ENCODE assay signal across 1 cellular context in the genomic region with DNA sequence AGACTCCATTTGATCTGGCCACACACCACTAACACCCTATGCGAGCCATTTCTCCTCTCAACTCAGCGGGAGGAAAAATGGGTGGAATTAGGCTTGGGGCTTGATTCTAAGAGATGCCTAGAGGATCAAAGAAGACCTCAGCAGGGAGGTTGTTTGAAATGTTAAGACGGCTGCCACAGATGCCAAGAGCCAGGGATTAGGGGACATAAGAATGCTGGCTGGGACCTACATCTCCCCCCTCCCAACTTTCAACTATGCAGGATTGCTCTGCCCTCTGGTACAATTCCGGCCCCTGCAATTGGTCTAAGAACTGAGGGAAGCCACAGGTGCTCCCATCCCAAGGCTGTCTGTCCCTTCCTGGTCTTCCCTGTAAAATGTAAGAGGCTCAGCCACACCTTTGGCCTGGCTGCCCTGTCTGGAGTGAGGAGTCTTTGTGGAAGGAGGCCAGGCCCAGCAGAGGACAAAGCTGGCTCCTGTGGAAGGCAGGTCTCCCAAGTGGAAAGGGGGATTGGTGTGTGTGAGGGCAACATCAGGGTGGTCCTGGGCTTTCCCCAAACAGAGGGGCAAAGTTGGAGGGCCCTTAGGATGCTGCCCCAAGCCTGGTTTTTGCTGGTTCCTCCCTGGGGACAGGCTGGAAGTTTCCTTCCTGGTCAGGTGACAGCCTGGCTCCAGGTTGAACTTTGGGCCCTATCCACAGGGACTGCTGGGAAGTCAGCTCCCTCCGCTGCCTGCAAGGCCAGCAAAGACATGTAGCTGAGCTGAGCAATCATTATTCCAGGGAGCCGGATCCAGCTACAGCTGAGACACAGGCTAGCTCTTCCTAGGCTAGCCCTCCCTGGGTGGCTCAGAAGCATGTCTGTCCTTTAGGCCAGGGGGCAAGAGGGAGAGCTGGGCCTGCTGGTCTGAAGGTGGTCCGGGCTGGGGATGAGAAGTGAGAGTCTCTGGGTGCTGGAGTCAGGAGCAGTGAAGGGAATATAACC.
TF ChIP-seq lines count a peak whose summit lies in the region.

No MANE protein-coding gene starts in this region.

TF ChIP-seq in HepG2, 621 proteins besides CTCF, POLR2A, EP300 and RAD21 (continued from another document and continues in another):
- TF ChIP-seq, protein P1, sequence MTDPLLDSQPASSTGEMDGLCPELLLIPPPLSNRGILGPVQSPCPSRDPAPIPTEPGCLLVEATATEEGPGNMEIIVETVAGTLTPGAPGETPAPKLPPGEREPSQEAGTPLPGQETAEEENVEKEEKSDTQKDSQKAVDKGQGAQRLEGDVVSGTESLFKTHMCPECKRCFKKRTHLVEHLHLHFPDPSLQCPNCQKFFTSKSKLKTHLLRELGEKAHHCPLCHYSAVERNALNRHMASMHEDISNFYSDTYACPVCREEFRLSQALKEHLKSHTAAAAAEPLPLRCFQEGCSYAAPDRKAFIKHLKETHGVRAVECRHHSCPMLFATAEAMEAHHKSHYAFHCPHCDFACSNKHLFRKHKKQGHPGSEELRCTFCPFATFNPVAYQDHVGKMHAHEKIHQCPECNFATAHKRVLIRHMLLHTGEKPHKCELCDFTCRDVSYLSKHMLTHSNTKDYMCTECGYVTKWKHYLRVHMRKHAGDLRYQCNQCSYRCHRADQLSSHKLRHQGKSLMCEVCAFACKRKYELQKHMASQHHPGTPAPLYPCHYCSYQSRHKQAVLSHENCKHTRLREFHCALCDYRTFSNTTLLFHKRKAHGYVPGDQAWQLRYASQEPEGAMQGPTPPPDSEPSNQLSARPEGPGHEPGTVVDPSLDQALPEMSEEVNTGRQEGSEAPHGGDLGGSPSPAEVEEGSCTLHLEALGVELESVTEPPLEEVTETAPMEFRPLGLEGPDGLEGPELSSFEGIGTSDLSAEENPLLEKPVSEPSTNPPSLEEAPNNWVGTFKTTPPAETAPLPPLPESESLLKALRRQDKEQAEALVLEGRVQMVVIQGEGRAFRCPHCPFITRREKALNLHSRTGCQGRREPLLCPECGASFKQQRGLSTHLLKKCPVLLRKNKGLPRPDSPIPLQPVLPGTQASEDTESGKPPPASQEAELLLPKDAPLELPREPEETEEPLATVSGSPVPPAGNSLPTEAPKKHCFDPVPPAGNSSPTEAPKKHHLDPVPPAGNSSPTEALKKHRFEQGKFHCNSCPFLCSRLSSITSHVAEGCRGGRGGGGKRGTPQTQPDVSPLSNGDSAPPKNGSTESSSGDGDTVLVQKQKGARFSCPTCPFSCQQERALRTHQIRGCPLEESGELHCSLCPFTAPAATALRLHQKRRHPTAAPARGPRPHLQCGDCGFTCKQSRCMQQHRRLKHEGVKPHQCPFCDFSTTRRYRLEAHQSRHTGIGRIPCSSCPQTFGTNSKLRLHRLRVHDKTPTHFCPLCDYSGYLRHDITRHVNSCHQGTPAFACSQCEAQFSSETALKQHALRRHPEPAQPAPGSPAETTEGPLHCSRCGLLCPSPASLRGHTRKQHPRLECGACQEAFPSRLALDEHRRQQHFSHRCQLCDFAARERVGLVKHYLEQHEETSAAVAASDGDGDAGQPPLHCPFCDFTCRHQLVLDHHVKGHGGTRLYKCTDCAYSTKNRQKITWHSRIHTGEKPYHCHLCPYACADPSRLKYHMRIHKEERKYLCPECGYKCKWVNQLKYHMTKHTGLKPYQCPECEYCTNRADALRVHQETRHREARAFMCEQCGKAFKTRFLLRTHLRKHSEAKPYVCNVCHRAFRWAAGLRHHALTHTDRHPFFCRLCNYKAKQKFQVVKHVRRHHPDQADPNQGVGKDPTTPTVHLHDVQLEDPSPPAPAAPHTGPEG (CRISPR knock-in tag; IDR thresholded peaks at IDR 0.05): no peak
- TF ChIP-seq, protein P2, sequence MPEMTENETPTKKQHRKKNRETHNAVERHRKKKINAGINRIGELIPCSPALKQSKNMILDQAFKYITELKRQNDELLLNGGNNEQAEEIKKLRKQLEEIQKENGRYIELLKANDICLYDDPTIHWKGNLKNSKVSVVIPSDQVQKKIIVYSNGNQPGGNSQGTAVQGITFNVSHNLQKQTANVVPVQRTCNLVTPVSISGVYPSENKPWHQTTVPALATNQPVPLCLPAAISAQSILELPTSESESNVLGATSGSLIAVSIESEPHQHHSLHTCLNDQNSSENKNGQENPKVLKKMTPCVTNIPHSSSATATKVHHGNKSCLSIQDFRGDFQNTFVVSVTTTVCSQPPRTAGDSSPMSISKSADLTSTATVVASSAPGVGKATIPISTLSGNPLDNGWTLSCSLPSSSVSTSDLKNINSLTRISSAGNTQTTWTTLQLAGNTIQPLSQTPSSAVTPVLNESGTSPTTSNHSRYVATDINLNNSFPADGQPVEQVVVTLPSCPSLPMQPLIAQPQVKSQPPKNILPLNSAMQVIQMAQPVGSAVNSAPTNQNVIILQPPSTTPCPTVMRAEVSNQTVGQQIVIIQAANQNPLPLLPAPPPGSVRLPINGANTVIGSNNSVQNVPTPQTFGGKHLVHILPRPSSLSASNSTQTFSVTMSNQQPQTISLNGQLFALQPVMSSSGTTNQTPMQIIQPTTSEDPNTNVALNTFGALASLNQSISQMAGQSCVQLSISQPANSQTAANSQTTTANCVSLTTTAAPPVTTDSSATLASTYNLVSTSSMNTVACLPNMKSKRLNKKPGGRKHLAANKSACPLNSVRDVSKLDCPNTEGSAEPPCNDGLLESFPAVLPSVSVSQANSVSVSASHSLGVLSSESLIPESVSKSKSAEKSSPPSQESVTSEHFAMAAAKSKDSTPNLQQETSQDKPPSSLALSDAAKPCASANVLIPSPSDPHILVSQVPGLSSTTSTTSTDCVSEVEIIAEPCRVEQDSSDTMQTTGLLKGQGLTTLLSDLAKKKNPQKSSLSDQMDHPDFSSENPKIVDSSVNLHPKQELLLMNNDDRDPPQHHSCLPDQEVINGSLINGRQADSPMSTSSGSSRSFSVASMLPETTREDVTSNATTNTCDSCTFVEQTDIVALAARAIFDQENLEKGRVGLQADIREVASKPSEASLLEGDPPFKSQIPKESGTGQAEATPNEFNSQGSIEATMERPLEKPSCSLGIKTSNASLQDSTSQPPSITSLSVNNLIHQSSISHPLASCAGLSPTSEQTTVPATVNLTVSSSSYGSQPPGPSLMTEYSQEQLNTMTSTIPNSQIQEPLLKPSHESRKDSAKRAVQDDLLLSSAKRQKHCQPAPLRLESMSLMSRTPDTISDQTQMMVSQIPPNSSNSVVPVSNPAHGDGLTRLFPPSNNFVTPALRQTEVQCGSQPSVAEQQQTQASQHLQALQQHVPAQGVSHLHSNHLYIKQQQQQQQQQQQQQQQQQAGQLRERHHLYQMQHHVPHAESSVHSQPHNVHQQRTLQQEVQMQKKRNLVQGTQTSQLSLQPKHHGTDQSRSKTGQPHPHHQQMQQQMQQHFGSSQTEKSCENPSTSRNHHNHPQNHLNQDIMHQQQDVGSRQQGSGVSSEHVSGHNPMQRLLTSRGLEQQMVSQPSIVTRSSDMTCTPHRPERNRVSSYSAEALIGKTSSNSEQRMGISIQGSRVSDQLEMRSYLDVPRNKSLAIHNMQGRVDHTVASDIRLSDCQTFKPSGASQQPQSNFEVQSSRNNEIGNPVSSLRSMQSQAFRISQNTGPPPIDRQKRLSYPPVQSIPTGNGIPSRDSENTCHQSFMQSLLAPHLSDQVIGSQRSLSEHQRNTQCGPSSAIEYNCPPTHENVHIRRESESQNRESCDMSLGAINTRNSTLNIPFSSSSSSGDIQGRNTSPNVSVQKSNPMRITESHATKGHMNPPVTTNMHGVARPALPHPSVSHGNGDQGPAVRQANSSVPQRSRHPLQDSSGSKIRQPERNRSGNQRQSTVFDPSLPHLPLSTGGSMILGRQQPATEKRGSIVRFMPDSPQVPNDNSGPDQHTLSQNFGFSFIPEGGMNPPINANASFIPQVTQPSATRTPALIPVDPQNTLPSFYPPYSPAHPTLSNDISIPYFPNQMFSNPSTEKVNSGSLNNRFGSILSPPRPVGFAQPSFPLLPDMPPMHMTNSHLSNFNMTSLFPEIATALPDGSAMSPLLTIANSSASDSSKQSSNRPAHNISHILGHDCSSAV (CRISPR knock-in tag; IDR thresholded peaks at IDR 0.05; ENCODE audit: borderline replicate concordance): no peak
- TF ChIP-seq SRF (IDR thresholded peaks at IDR 0.05; ENCODE audit: low read depth, low read length) (no peak), NFKBIZ (CRISPR knock-in tag; IDR thresholded peaks at IDR 0.05) (peak; percentile 79; the same call in 1 of the 2 replicates), ZFP37 (CRISPR knock-in tag; IDR thresholded peaks at IDR 0.05; ENCODE audit: borderline replicate concordance) (no peak), ZNF598 (CRISPR knock-in tag; IDR thresholded peaks at IDR 0.05; ENCODE audit: borderline replicate concordance) (no peak; the same call in 1 of the 2 replicates), ESRRA (CRISPR knock-in tag; IDR thresholded peaks at IDR 0.05; ENCODE audit: low read depth) (peak; percentile 68; the same call in 1 of the 2 replicates), ZNF569 (CRISPR knock-in tag; IDR thresholded peaks at IDR 0.05; ENCODE audit: borderline replicate concordance) (no peak), ZNF484 (CRISPR knock-in tag; IDR thresholded peaks at IDR 0.05; ENCODE audit: borderline replicate concordance, low read depth) (no peak), ZFP90 (CRISPR knock-in tag; IDR thresholded peaks at IDR 0.05; ENCODE audit: borderline replicate concordance) (no peak), ZNF30 (CRISPR knock-in tag; IDR thresholded peaks at IDR 0.05) (0 out of 2 replicates have a peak, but pooled peaks have one; percentile 33), ZNF468 (CRISPR knock-in tag; IDR thresholded peaks at IDR 0.05) (no peak), HIVEP1 (CRISPR knock-in tag; IDR thresholded peaks at IDR 0.05) (0 out of 2 replicates have a peak, but pooled peaks have one; percentile 31), MED1 (CRISPR knock-in tag; IDR thresholded peaks at IDR 0.05) (peak; percentile 75), SPEN (CRISPR knock-in tag; IDR thresholded peaks at IDR 0.05; ENCODE audit: low read depth) (peak; percentile 89), TMF1 (CRISPR knock-in tag; IDR thresholded peaks at IDR 0.05; ENCODE audit: low read depth) (no peak), ZNF3 (CRISPR knock-in tag; IDR thresholded peaks at IDR 0.05) (no peak), EHMT2 (IDR thresholded peaks at IDR 0.05; ENCODE audit: borderline replicate concordance, low read depth, low read length) (no peak), TCF12 (IDR thresholded peaks at IDR 0.05) (no peak), TCF12 (CRISPR knock-in tag; IDR thresholded peaks at IDR 0.05) (no peak), ARID2 (CRISPR knock-in tag; IDR thresholded peaks at IDR 0.05; ENCODE audit: borderline replicate concordance) (peak; percentile 89; the same call in 1 of the 2 replicates), ZNF274 (CRISPR knock-in tag; IDR thresholded peaks at IDR 0.05) (no peak)
- TF ChIP-seq, protein P3, sequence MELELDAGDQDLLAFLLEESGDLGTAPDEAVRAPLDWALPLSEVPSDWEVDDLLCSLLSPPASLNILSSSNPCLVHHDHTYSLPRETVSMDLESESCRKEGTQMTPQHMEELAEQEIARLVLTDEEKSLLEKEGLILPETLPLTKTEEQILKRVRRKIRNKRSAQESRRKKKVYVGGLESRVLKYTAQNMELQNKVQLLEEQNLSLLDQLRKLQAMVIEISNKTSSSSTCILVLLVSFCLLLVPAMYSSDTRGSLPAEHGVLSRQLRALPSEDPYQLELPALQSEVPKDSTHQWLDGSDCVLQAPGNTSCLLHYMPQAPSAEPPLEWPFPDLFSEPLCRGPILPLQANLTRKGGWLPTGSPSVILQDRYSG (CRISPR knock-in tag; IDR thresholded peaks at IDR 0.05): no peak
- TF ChIP-seq, protein P4, sequence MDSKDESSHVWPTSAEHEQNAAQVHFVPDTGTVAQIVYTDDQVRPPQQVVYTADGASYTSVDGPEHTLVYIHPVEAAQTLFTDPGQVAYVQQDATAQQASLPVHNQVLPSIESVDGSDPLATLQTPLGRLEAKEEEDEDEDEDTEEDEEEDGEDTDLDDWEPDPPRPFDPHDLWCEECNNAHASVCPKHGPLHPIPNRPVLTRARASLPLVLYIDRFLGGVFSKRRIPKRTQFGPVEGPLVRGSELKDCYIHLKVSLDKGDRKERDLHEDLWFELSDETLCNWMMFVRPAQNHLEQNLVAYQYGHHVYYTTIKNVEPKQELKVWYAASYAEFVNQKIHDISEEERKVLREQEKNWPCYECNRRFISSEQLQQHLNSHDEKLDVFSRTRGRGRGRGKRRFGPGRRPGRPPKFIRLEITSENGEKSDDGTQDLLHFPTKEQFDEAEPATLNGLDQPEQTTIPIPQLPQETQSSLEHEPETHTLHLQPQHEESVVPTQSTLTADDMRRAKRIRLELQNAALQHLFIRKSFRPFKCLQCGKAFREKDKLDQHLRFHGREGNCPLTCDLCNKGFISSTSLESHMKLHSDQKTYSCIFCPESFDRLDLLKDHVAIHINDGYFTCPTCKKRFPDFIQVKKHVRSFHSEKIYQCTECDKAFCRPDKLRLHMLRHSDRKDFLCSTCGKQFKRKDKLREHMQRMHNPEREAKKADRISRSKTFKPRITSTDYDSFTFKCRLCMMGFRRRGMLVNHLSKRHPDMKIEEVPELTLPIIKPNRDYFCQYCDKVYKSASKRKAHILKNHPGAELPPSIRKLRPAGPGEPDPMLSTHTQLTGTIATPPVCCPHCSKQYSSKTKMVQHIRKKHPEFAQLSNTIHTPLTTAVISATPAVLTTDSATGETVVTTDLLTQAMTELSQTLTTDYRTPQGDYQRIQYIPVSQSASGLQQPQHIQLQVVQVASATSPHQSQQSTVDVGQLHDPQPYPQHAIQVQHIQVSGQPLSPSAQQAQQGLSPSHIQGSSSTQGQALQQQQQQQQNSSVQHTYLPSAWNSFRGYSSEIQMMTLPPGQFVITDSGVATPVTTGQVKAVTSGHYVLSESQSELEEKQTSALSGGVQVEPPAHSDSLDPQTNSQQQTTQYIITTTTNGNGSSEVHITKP (CRISPR knock-in tag; IDR thresholded peaks at IDR 0.05; ENCODE audit: low read depth): peak; percentile 32; the same call in 1 of the 2 replicates
- TF ChIP-seq, protein P5, sequence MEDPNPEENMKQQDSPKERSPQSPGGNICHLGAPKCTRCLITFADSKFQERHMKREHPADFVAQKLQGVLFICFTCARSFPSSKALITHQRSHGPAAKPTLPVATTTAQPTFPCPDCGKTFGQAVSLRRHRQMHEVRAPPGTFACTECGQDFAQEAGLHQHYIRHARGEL (CRISPR knock-in tag; IDR thresholded peaks at IDR 0.05): 0 out of 2 replicates have a peak, but pooled peaks have one; percentile 21
- TF ChIP-seq, protein P6, sequence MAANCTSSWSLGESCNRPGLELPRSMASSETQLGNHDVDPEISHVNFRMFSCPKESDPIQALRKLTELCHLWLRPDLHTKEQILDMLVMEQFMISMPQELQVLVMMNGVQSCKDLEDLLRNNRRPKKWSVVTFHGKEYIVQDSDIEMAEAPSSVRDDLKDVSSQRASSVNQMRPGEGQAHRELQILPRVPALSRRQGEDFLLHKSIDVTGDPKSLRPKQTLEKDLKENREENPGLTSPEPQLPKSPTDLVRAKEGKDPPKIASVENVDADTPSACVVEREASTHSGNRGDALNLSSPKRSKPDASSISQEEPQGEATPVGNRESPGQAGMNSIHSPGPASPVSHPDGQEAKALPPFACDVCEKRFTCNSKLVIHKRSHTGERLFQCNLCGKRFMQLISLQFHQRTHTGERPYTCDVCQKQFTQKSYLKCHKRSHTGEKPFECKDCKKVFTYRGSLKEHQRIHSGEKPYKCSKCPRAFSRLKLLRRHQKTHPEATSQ (CRISPR knock-in tag; IDR thresholded peaks at IDR 0.05; ENCODE audit: borderline replicate concordance): no peak
- TF ChIP-seq, protein P7, sequence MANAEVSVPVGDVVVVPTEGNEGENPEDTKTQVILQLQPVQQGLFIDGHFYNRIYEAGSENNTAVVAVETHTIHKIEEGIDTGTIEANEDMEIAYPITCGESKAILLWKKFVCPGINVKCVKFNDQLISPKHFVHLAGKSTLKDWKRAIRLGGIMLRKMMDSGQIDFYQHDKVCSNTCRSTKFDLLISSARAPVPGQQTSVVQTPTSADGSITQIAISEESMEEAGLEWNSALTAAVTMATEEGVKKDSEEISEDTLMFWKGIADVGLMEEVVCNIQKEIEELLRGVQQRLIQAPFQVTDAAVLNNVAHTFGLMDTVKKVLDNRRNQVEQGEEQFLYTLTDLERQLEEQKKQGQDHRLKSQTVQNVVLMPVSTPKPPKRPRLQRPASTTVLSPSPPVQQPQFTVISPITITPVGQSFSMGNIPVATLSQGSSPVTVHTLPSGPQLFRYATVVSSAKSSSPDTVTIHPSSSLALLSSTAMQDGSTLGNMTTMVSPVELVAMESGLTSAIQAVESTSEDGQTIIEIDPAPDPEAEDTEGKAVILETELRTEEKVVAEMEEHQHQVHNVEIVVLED (CRISPR knock-in tag; IDR thresholded peaks at IDR 0.05; ENCODE audit: borderline replicate concordance): 0 out of 2 replicates have a peak, but pooled peaks have one; percentile 24
